Comparison of ENCODE assay signal across 21 cellular contexts in the genomic region with DNA sequence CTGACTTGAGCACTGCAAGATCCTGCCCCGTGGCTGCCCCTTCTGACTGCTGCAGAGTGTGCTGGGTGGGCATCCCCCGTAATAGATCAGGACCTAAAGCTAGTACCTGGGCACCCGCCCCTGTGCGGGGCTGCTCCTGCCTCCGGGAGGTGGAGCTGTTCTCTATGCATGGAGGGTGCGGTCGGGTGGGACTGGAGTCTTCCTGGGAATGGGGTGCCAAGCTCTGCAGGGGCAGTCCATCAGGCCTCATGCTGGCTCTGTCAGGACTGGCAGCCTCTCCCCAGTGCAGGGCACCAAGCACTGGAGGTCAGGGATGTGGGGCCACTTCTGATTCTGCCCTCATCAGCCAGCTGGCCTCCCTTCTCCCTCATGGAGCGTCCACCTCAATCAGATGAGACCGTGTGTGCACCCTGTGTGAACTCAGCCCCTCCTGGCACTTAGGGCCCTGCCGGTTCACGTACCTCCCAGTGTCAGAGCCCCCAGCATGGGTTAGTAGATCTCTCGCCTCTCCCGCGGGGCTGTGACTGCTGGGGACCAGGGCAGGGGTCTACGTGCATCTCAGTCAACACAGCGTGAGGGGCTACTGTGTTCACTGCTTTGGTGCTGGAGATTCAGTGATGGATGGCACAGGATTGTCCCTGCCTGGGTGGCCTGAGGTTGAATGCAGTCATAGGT. TPM values are rescaled to one million over a fixed set of nuclear protein-coding genes. Genes with fewer than 3 reads are reported as not detected.
"Had no signal": no experiment of that assay in that cellular context is flagged by ENCODE, and none has a peak within 500 bp of the region (broad histone marks: within the 10 kb centered on the region; RNA-seq: fewer than 3 reads in every experiment).

No MANE protein-coding gene starts in this region.

- H3K36me3 Mint-ChIP-seq: activated naive CD8-positive, alpha-beta T cell treated with anti-CD3 and anti-CD28 coated beads for 36 hours; brain; naive thymus-derived CD4-positive, alpha-beta T cell; WTC11 had no signal

- H3K27ac Mint-ChIP-seq: activated CD4-positive, alpha-beta T cell treated with anti-CD3 and anti-CD28 coated beads, Interleukin-2, amount 10 ng/mL, durations not matched to agents 24 days and 14 days; activated CD8-positive, alpha-beta T cell treated with anti-CD3 and anti-CD28 coated beads, Interleukin-2, amount 10 ng/mL, durations not matched to agents 7 days and 5 days; activated naive CD8-positive, alpha-beta T cell treated with anti-CD3 and anti-CD28 coated beads for 36 hours; dendritic cell treated with granulocyte-macrophage colony-stimulating factor and Interleukin-4, amounts not matched to agents 40 ng/mL and 50 ng/mL, for 4 days; effector memory CD8-positive, alpha-beta T cell; naive thymus-derived CD4-positive, alpha-beta T cell; stimulated activated naive CD8-positive, alpha-beta T cell treated with anti-CD3 and anti-CD28 coated beads, Interleukin-15, amount 100 ng/mL, for 72 hours; WTC11 had no signal

- H3K4me1 Mint-ChIP-seq: activated CD4-positive, alpha-beta T cell treated with anti-CD3 and anti-CD28 coated beads, Interleukin-2, amount 10 ng/mL, durations not matched to agents 24 days and 14 days; activated naive CD8-positive, alpha-beta T cell treated with anti-CD3 and anti-CD28 coated beads for 36 hours; stimulated activated naive CD8-positive, alpha-beta T cell treated with anti-CD3 and anti-CD28 coated beads, Interleukin-15, amount 100 ng/mL, for 72 hours had no signal

- H3K9me3 Mint-ChIP-seq: activated CD4-positive, alpha-beta T cell treated with anti-CD3 and anti-CD28 coated beads, Interleukin-2, amount 10 ng/mL, durations not matched to agents 24 days and 14 days; activated naive CD8-positive, alpha-beta T cell treated with anti-CD3 and anti-CD28 coated beads for 36 hours; brain; dendritic cell treated with granulocyte-macrophage colony-stimulating factor and Interleukin-4, amounts not matched to agents 40 ng/mL and 50 ng/mL, for 4 days; effector memory CD8-positive, alpha-beta T cell; naive thymus-derived CD4-positive, alpha-beta T cell; stimulated activated naive CD8-positive, alpha-beta T cell treated with anti-CD3 and anti-CD28 coated beads, Interleukin-15, amount 100 ng/mL, for 72 hours; WTC11 had no signal

- DNase-seq: activated CD4-positive, alpha-beta T cell treated with anti-CD3 and anti-CD28 coated beads, Interleukin-2, amount 10 ng/mL, durations not matched to agents 24 days and 14 days; activated CD8-positive, alpha-beta memory T cell treated with anti-CD3 and anti-CD28 coated beads, Interleukin-2, amount 50 U/mL, for 4 hours; activated CD8-positive, alpha-beta T cell treated with anti-CD3 and anti-CD28 coated beads, Interleukin-2, amount 10 ng/mL, durations not matched to agents 7 days and 5 days; activated naive CD8-positive, alpha-beta T cell treated with anti-CD3 and anti-CD28 coated beads for 36 hours; activated T-cell treated with anti-CD3 and anti-CD28 coated beads, Interleukin-2, amount 50 U/mL, for 48 hours; amygdala; effector memory CD8-positive, alpha-beta T cell; gastrocnemius medialis; naive thymus-derived CD4-positive, alpha-beta T cell; occipital lobe; right cardiac atrium; stimulated activated naive CD8-positive, alpha-beta T cell treated with anti-CD3 and anti-CD28 coated beads, Interleukin-15, amount 100 ng/mL, for 72 hours; T-helper 2 cell had no signal

- H3K4me3 Mint-ChIP-seq: activated CD4-positive, alpha-beta T cell treated with anti-CD3 and anti-CD28 coated beads, Interleukin-2, amount 10 ng/mL, durations not matched to agents 24 days and 14 days; activated CD8-positive, alpha-beta T cell treated with anti-CD3 and anti-CD28 coated beads, Interleukin-2, amount 10 ng/mL, durations not matched to agents 7 days and 5 days; activated naive CD8-positive, alpha-beta T cell treated with anti-CD3 and anti-CD28 coated beads for 36 hours; brain; dendritic cell treated with granulocyte-macrophage colony-stimulating factor and Interleukin-4, amounts not matched to agents 40 ng/mL and 50 ng/mL, for 4 days; effector memory CD8-positive, alpha-beta T cell; naive thymus-derived CD4-positive, alpha-beta T cell; stimulated activated naive CD8-positive, alpha-beta T cell treated with anti-CD3 and anti-CD28 coated beads, Interleukin-15, amount 100 ng/mL, for 72 hours; WTC11 had no signal

- H3K36me3 ChIP-seq: gastrocnemius medialis, prostate gland, thoracic aorta had no signal

- H3K4me3 ChIP-seq: gastrocnemius medialis, prostate gland, thoracic aorta had no signal

- ATAC-seq: activated CD8-positive, alpha-beta T cell treated with anti-CD3 and anti-CD28 coated beads, Interleukin-2, amount 10 ng/mL, durations not matched to agents 7 days and 5 days; effector memory CD8-positive, alpha-beta T cell; gastrocnemius medialis; naive thymus-derived CD4-positive, alpha-beta T cell; right cardiac atrium; stimulated activated naive CD8-positive, alpha-beta T cell treated with anti-CD3 and anti-CD28 coated beads, Interleukin-15, amount 100 ng/mL, for 72 hours; WTC11 had no signal

- H3K9me3 ChIP-seq: gastrocnemius medialis, prostate gland, thoracic aorta had no signal

- H3K4me1 ChIP-seq: gastrocnemius medialis, prostate gland had no signal

- H3K27ac ChIP-seq: epithelial cell of prostate, gastrocnemius medialis, prostate gland, thoracic aorta had no signal

RNA-seq across cellular contexts. Expression of a gene that starts 30.7 kb away (rescaled TPM):
- total RNA-seq: activated CD4-positive, alpha-beta T cell treated with anti-CD3 and anti-CD28 coated beads, Interleukin-2, amount 10 ng/mL, durations not matched to agents 24 days and 14 days; activated CD8-positive, alpha-beta T cell treated with anti-CD3 and anti-CD28 coated beads, Interleukin-2, amount 10 ng/mL, durations not matched to agents 7 days and 5 days; activated naive CD8-positive, alpha-beta T cell treated with anti-CD3 and anti-CD28 coated beads for 36 hours; fibroblast of lung; gastrocnemius medialis; mononuclear cell; naive thymus-derived CD4-positive, alpha-beta T cell; thoracic aorta had no signal
